Comparison of ENCODE assay signal across 19 cellular contexts in genomic region chr20:47223896-47224295, GRCh38.
DNase-seq lines count a peak whose midpoint lies in the region; ATAC-seq and TF ChIP-seq lines count a peak whose summit lies in the region.
"Had no signal": no experiment of that assay in that cellular context is flagged by ENCODE, and none has a peak within 500 bp of the region (broad histone marks: within the 10 kb centered on the region; RNA-seq: fewer than 3 reads in every experiment).

No MANE protein-coding gene starts in this region.

- peaks cover 0 to 12% (median 4%) of the 10 kb centered on the region in 4 donors for H3K4me1 ChIP-seq in liver (ENCODE audit: control insufficient read depth in 4 of 4, insufficient read depth in 4 of 4, low read length in 3 of 4)
- H3K4me1 ChIP-seq: HAP-1 had no signal

- POLR2A ChIA-PET in RWPE1 (lab: Yijun Ruan, JAX; ENCODE audit: low non-redundant PET) (no interaction called here), activated B cell treated with CpG ODN at 0.5 μM for 24 hours (lab: Charles Lee) (no interaction called here)

- H3K27ac Mint-ChIP-seq in activated B cell treated with CpG ODN at 0.5 μM for 24 hours, result peak overlapping the region; percentile 21
- peak overlapping the region; percentile 76 for H3K27ac Mint-ChIP-seq in stimulated activated effector memory CD8-positive, alpha-beta T cell treated with anti-CD3 and anti-CD28 coated beads, Interleukin-12 subunit alpha, Interleukin-12 subunit beta, amount 100 ng/mL, for 72 hours

- TF ChIP-seq RAD21 in liver (IDR thresholded peaks at IDR 0.05), result no peak

- H3K9me3 ChIP-seq in liver (ENCODE audit: control insufficient read depth in 4 of 4, low read length in 3 of 4), result no peaks in the 10 kb centered on the region
- H3K9me3 ChIP-seq: BLaER1, HAP-1 had no signal

- no peaks in the 10 kb centered on the region for H3K27me3 ChIP-seq in liver (ENCODE audit: control insufficient read depth in 4 of 4, insufficient read depth in 4 of 4, low read length in 3 of 4)
- H3K27me3 ChIP-seq: BLaER1 had no signal

- peaks cover 10 to 27% (median 18%) of the 10 kb centered on the region in 4 donors for H3K36me3 ChIP-seq in liver (ENCODE audit: control insufficient read depth in 4 of 4, insufficient read depth in 3 of 4, low read depth in 1 of 4, low read length in 3 of 4)

- CTCF ChIA-PET in RWPE1 (lab: Yijun Ruan, JAX) (interaction anchor here (0.6 to 1.3 kb wide), 5 partner anchors 22 to 377 kb away, joined by 3 to 4 read pairs (median 3); no protein-coding TSS in a partner anchor), activated B cell treated with CpG ODN at 0.5 μM for 24 hours (lab: Charles Lee) (no interaction called here)

- H3K9me3 Mint-ChIP-seq in activated B cell treated with CpG ODN at 0.5 μM for 24 hours, result no peaks in the 10 kb centered on the region
- no peaks in the 10 kb centered on the region for H3K9me3 Mint-ChIP-seq in stimulated activated effector memory CD8-positive, alpha-beta T cell treated with anti-CD3 and anti-CD28 coated beads, Interleukin-12 subunit alpha, Interleukin-12 subunit beta, amount 100 ng/mL, for 72 hours
- H3K9me3 Mint-ChIP-seq: CD14-positive monocyte had no signal

- no peak overlapping the region for H3K4me3 Mint-ChIP-seq in activated B cell treated with CpG ODN at 0.5 μM for 24 hours
- no peak overlapping the region for H3K4me3 Mint-ChIP-seq in stimulated activated effector memory CD8-positive, alpha-beta T cell treated with anti-CD3 and anti-CD28 coated beads, Interleukin-12 subunit alpha, Interleukin-12 subunit beta, amount 100 ng/mL, for 72 hours
- H3K4me3 Mint-ChIP-seq: CD14-positive monocyte; CD4-positive, alpha-beta memory T cell had no signal

- H3K9ac ChIP-seq in liver (ENCODE audit: low read depth in 1 of 2, low read length in 2 of 2), result no peak overlapping the region
- H3K9ac ChIP-seq: BLaER1, GM23248 had no signal

- no peaks in the 10 kb centered on the region for H3K27me3 Mint-ChIP-seq in activated B cell treated with CpG ODN at 0.5 μM for 24 hours
- H3K27me3 Mint-ChIP-seq: CD4-positive, alpha-beta memory T cell had no signal

- H3K4me3 ChIP-seq in liver (ENCODE audit: low read depth in 1 of 3, low read length in 3 of 3), result no peak overlapping the region
- H3K4me3 ChIP-seq: BLaER1, GM23248, HAP-1 had no signal

- peaks cover 11% of the 10 kb centered on the region for H3K4me1 Mint-ChIP-seq in activated B cell treated with CpG ODN at 0.5 μM for 24 hours
- H3K4me1 Mint-ChIP-seq in stimulated activated effector memory CD8-positive, alpha-beta T cell treated with anti-CD3 and anti-CD28 coated beads, Interleukin-12 subunit alpha, Interleukin-12 subunit beta, amount 100 ng/mL, for 72 hours, result no peaks in the 10 kb centered on the region
- H3K4me1 Mint-ChIP-seq: CD14-positive monocyte had no signal

- peaks cover 85% of the 10 kb centered on the region for H3K36me3 Mint-ChIP-seq in activated B cell treated with CpG ODN at 0.5 μM for 24 hours (ENCODE audit: low read depth)
- H3K36me3 Mint-ChIP-seq in stimulated activated effector memory CD8-positive, alpha-beta T cell treated with anti-CD3 and anti-CD28 coated beads, Interleukin-12 subunit alpha, Interleukin-12 subunit beta, amount 100 ng/mL, for 72 hours, result peaks cover 33% of the 10 kb centered on the region

- ATAC-seq in activated B cell treated with CpG ODN at 0.5 μM for 24 hours (ENCODE audit: low read depth) (no peak), GM19463 (IDR thresholded peaks at IDR 0.05; ENCODE audit: unreplicated experiment) (no peak), HG03159 (IDR thresholded peaks at IDR 0.05; ENCODE audit: unreplicated experiment) (no peak)
- ATAC-seq in stimulated activated effector memory CD8-positive, alpha-beta T cell treated with anti-CD3 and anti-CD28 coated beads, Interleukin-12 subunit alpha, Interleukin-12 subunit beta, amount 100 ng/mL, for 72 hours, result no peak

- no peak for DNase-seq in RWPE1 (ENCODE audit: low spot score)
- DNase-seq in activated B cell treated with CpG ODN at 0.5 μM for 24 hours, result no peak
- DNase-seq in stimulated activated effector memory CD8-positive, alpha-beta T cell treated with anti-CD3 and anti-CD28 coated beads, Interleukin-12 subunit alpha, Interleukin-12 subunit beta, amount 100 ng/mL, for 72 hours (ENCODE audit: low spot score in 2 of 2), result no peak
- no peak for DNase-seq in NCI-H2107 (lab: John Stamatoyannopoulos, UW)
- DNase-seq in activated naive CD4-positive, alpha-beta T cell treated with Interleukin-2 at 50 U/mL for 16 hours, result no peak
- DNase-seq: 8988T; CD4-positive, alpha-beta memory T cell; DMS153; DMS79; GDM1; GM23248; IMR-90 had no signal

- peak overlapping the region; percentile 37 for H3K27ac ChIP-seq in RWPE1
- no peak overlapping the region for H3K27ac ChIP-seq in liver (ENCODE audit: low read depth in 1 of 2, low read length in 2 of 2)
- H3K27ac ChIP-seq: GM23248, HL-60 had no signal

- WGBS in liver, result 93% methylated on average over 1 of the region's 1 CpG

- intact Hi-C loops in activated B cell treated with CpG ODN at 0.5 μM for 24 hours (cut with micrococcal nuclease), result no loop called here

- TF ChIP-seq CTCF in RWPE1 (conservative IDR thresholded peaks at IDR 0.05; ENCODE audit: low read depth) (no peak), activated B cell treated with CpG ODN at 0.5 μM for 24 hours (IDR thresholded peaks at IDR 0.05) (no peak), liver (IDR thresholded peaks at IDR 0.05; ENCODE audit: low read depth, low read length, missing input control) (no peak)

TF ChIP-seq in liver, 16 proteins besides CTCF, POLR2A, EP300 and RAD21:
- TF ChIP-seq REST (IDR thresholded peaks at IDR 0.05), result no peak
- TF ChIP-seq JUND (IDR thresholded peaks at IDR 0.05), result peak in 1 of 2 donors; percentile 13
- TF ChIP-seq HNF4A (conservative IDR thresholded peaks at IDR 0.05), result peak; percentile 70 to 79
- no peak for TF ChIP-seq GABPA (IDR thresholded peaks at IDR 0.05 in 1 of 2, conservative IDR thresholded peaks at IDR 0.05 in 1 of 2)
- TF ChIP-seq YY1 (IDR thresholded peaks at IDR 0.05), result peak; percentile 32
- TF ChIP-seq SP1 (IDR thresholded peaks at IDR 0.05), result peak; percentile 24
- TF ChIP-seq HNF4G (IDR thresholded peaks at IDR 0.05), result no peak
- no peak for TF ChIP-seq FOXA1 (IDR thresholded peaks at IDR 0.05)
- TF ChIP-seq ATF3 (IDR thresholded peaks at IDR 0.05), result no peak
- no peak for TF ChIP-seq NR2F2 (IDR thresholded peaks at IDR 0.05)
- TF ChIP-seq RXRA (IDR thresholded peaks at IDR 0.05), result peak; percentile 53 to 55
- TF ChIP-seq TAF1 (conservative IDR thresholded peaks at IDR 0.05), result no peak
- no peak for TF ChIP-seq FOXA2 (IDR thresholded peaks at IDR 0.05)
- TF ChIP-seq EGR1 (IDR thresholded peaks at IDR 0.05; ENCODE audit: low read depth in 2 of 2), result no peak
